In the genomic region with DNA sequence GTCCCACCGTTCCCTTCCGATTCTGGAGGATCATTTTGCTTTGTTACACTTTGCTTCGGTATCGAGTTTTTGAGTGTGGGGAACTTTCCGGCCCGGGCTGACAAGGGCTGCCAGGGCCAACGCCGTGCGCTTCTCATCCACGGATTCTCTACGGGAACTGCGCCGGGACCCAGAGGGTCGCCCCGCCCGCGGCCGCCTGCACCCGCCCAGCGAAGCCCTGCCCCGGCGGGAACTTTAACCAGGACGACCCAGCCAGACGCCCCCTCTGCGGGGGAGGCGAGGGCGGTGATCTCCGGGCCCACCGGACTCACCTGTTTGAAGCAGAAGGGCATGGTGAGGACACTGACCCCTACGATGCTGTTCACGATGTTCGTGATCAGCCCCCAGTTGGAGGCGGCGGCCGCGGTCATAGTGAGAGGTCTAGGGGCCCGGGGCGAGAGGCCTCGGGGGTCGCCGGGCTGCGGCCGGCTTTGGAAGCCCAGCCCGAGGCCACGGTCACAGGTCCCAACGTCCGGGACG, we compare ENCODE assay signal across 8 cellular contexts. TPM values are rescaled to one million over a fixed set of nuclear protein-coding genes. Genes with fewer than 3 reads are reported as not detected.
DNase-seq lines count a peak whose midpoint lies in the region; ATAC-seq and TF ChIP-seq lines count a peak whose summit lies in the region.

No MANE protein-coding gene starts in this region.

- H3K9me3 ChIP-seq in GM23248 (ENCODE audit: low read depth) (no peaks in the 10 kb centered on the region), PC-9 (ENCODE audit: insufficient read depth, low read depth) (no peaks in the 10 kb centered on the region), lower lobe of right lung (no peaks in the 10 kb centered on the region), transverse colon (no peaks in the 10 kb centered on the region)

- CTCF ChIA-PET in PC-9 (lab: Charles Lee): interaction anchor here (0.8 kb wide), 1 partner anchor 71 kb away, joined by 3 read pairs; no protein-coding TSS in a partner anchor

- H3K79me2 ChIP-seq in GM23248 (ENCODE audit: insufficient read depth): peaks cover 53% of the 10 kb centered on the region
- peaks cover 52% of the 10 kb centered on the region for H3K79me2 ChIP-seq in PC-9 (ENCODE audit: low read depth)

- no peaks in the 10 kb centered on the region for H3K9me2 ChIP-seq in GM23248 (ENCODE audit: insufficient read depth)
- no peaks in the 10 kb centered on the region for H3K9me2 ChIP-seq in PC-9 (ENCODE audit: insufficient read depth)

- H3K27me3 Mint-ChIP-seq in central memory CD8-positive, alpha-beta T cell: no peaks in the 10 kb centered on the region

- H3K4me1 Mint-ChIP-seq in central memory CD8-positive, alpha-beta T cell: peaks cover 37% of the 10 kb centered on the region

- peaks cover 17% of the 10 kb centered on the region for H3K4me1 ChIP-seq in GM23248 (ENCODE audit: insufficient read depth)
- H3K4me1 ChIP-seq in PC-9 (replicated peaks; ENCODE audit: insufficient read depth): peaks cover 12% of the 10 kb centered on the region; the same call in 1 of the 2 replicates
- peaks cover 59% of the 10 kb centered on the region for H3K4me1 ChIP-seq in lower lobe of right lung
- peaks cover 8 to 42% (median 35%) of the 10 kb centered on the region in 4 donors for H3K4me1 ChIP-seq in transverse colon

- TF ChIP-seq POLR2A in transverse colon (IDR thresholded peaks at IDR 0.05): no peak

- peak overlapping the region; percentile 98 for H3K27ac Mint-ChIP-seq in central memory CD8-positive, alpha-beta T cell (ENCODE audit: low read depth)

- H3K4me2 ChIP-seq in GM23248 (ENCODE audit: unreplicated experiment): peak overlapping the region; percentile 80
- peak overlapping the region; percentile 92 for H3K4me2 ChIP-seq in PC-9

- no peaks in the 10 kb centered on the region; the same call in 1 of the 2 replicates for H4K20me1 ChIP-seq in GM23248 (ENCODE audit: insufficient read depth)
- peaks cover 13% of the 10 kb centered on the region for H4K20me1 ChIP-seq in PC-9 (ENCODE audit: insufficient read depth)

- H3F3A ChIP-seq in GM23248 (ENCODE audit: insufficient read depth) (peaks cover 8% of the 10 kb centered on the region), PC-9 (ENCODE audit: insufficient read depth, low read depth) (peaks cover 8% of the 10 kb centered on the region; the same call in 1 of the 2 replicates)

- intact Hi-C loops in PC-9 (cut with micrococcal nuclease; ENCODE audit: unreplicated experiment): loop anchor here (1.0 kb wide), 1 partner anchor 100 kb away; no protein-coding TSS in a partner anchor
- intact Hi-C loops in lower lobe of right lung (cut with DNase I): no loop called here
- intact Hi-C loops in transverse colon (cut with DNase I; ENCODE audit: low total_unique reads): loop anchor here (5.0 to 10.0 kb wide), 3 partner anchors 60 to 188 kb away; partner anchors contain the start of genes BAHCC1, NDUFAF8 and TEPSIN

- POLR2A ChIA-PET in PC-9 (lab: Charles Lee; ENCODE audit: unreplicated experiment): no interaction called here

- H3K4me3 Mint-ChIP-seq in central memory CD8-positive, alpha-beta T cell: peak overlapping the region; percentile 98

- H2AFZ ChIP-seq in GM23248 (peak overlapping the region; percentile 80), PC-9 (peak overlapping the region; percentile 87)

- BruUV-seq in PC-9 (replicated peaks; lab: Mats Ljungman, UMichigan): no TSS peak

- WGBS in GM23248 (ENCODE audit: low coverage in 1 of 2, low lambda C conversion rate in 2 of 2, missing lambda C conversion rate in 2 of 2), 2 experiments: 1% methylated on average over 48 of the region's 48 CpGs
- 0% methylated on average over 45 of the region's 48 CpGs; no CpG with 5 or more reads in 1 of the 2 donors for WGBS in transverse colon (ENCODE audit: low coverage in 1 of 2), 2 donors

- no peaks in the 10 kb centered on the region for H3K9me3 Mint-ChIP-seq in central memory CD8-positive, alpha-beta T cell

- H3K27ac ChIP-seq in GM23248 (peak overlapping the region; percentile 53), PC-9 (peak overlapping the region; percentile 56), lower lobe of right lung (peak overlapping the region; percentile 96), transverse colon (peak overlapping the region; percentile 93 to 98 (median 94))

- in situ Hi-C loops in GM23248 (cut with MboI): no loop called here
- in situ Hi-C loops in transverse colon (cut with MboI; ENCODE audit: low pct_ligation_motif_present in 1 of 4, low pct_unique_long_range_greater_than_20kb in 1 of 4, low sequenced_read_pairs in 3 of 4): loop anchor here in 2 of 4 donors (25.0 kb wide), 2 partner anchors 93 to 193 kb away; partner anchors contain the start of gene BAHCC1 (in 1 of the 2)

- peaks cover 19% of the 10 kb centered on the region for H3K36me3 Mint-ChIP-seq in central memory CD8-positive, alpha-beta T cell (ENCODE audit: insufficient read depth)

- H3K36me3 ChIP-seq in GM23248 (ENCODE audit: low read depth) (no peaks in the 10 kb centered on the region), PC-9 (ENCODE audit: low read depth) (no peaks in the 10 kb centered on the region), lower lobe of right lung (peaks cover 13% of the 10 kb centered on the region), transverse colon (no peaks in the 10 kb centered on the region)

- TF ChIP-seq CTCF in PC-9 (conservative IDR thresholded peaks at IDR 0.05): no peak
- TF ChIP-seq CTCF in lower lobe of right lung (IDR thresholded peaks at IDR 0.05): no peak
- no peak for TF ChIP-seq CTCF in transverse colon (IDR thresholded peaks at IDR 0.05)

- peak; percentile 16 for DNase-seq in CD1c-positive myeloid dendritic cell (ENCODE audit: extremely low spot score)
- DNase-seq in GM23248: peak; percentile 64
- DNase-seq in PC-9: peak in 1 of 2 experiments; percentile 42
- no peak for DNase-seq in central memory CD8-positive, alpha-beta T cell (ENCODE audit: low spot score in 2 of 2)
- DNase-seq in lower lobe of right lung: peak; percentile 67
- peak; percentile 51 for DNase-seq in transverse colon
- no peak for DNase-seq in NCI-H2196 treated with DMSO at 0.1 percent for 48 hours (lab: John Stamatoyannopoulos, UW; ENCODE audit: unreplicated experiment)
- no peak for DNase-seq in H4 (ENCODE audit: low spot score)

- no peak for TF ChIP-seq EP300 in transverse colon (IDR thresholded peaks at IDR 0.05; ENCODE audit: low read depth)

- peak overlapping the region; percentile 90 for H3K9ac ChIP-seq in GM23248

- H3K27me3 ChIP-seq in GM23248 (replicated peaks; ENCODE audit: insufficient read depth): no peaks in the 10 kb centered on the region
- no peaks in the 10 kb centered on the region for H3K27me3 ChIP-seq in PC-9 (ENCODE audit: insufficient read depth, low read depth)
- H3K27me3 ChIP-seq in lower lobe of right lung (ENCODE audit: low read depth): no peaks in the 10 kb centered on the region
- no peaks in the 10 kb centered on the region for H3K27me3 ChIP-seq in transverse colon

- H3K4me3 ChIP-seq in GM23248 (peak overlapping the region; percentile 78), PC-9 (peak overlapping the region; percentile 87), lower lobe of right lung (peak overlapping the region; percentile 96), transverse colon (peak overlapping the region; percentile 78 to 95 (median 86))

- ATAC-seq in central memory CD8-positive, alpha-beta T cell (replicated peaks; ENCODE audit: extremely low read depth, poor library complexity, severe bottlenecking): no peak
- ATAC-seq in lower lobe of right lung: peak; percentile 37 to 40

RNA-seq across cellular contexts. Expression of gene SLC38A10, which starts 0.5 kb away (rescaled TPM):
- total RNA-seq in GM23248 (2014; rRNA removed; shearing (Covaris generic)): 133 and 137 TPM in 2 replicates
- 58.6 and 61.8 TPM in 2 replicates for polyA plus RNA-seq in GM23248 (2016; fragmentation: Nextera tagmentation; extraction: Ambion mirVana)
- total RNA-seq in PC-9 (2021): 127 and 130 TPM in 2 replicates
- total RNA-seq in lower lobe of right lung: 98.1 TPM
- 100 to 1,000 TPM in 2 of 4 donors, 10 to 100 TPM in 2; 94.9 to 113 (median 98.9) TPM for total RNA-seq in transverse colon
- 40.9 and 67.3 TPM in 2 replicates for total RNA-seq in H4 (2014; rRNA removed; shearing (Covaris generic))

RNA-seq across cellular contexts. Expression of gene NDUFAF8, which starts 55.5 kb away (rescaled TPM):
- 17.2 and 53.1 TPM in 2 replicates for total RNA-seq in GM23248 (2014; rRNA removed; shearing (Covaris generic))
- polyA plus RNA-seq in GM23248 (2016; fragmentation: Nextera tagmentation; extraction: Ambion mirVana): 134 and 136 TPM in 2 replicates
- total RNA-seq in PC-9 (2021) (53.3 and 64.2 TPM in 2 replicates), lower lobe of right lung (24.3 TPM), transverse colon (10 to 100 TPM in 3 of 4 donors, not detected in 1; 22.3 to 35.4 (median 29.9) TPM)
- total RNA-seq in H4 (2014; rRNA removed; shearing (Covaris generic)): 47.4 and 77.7 TPM in 2 replicates

RNA-seq across cellular contexts. Expression of gene TEPSIN, which starts 55.7 kb away (rescaled TPM):
- total RNA-seq in GM23248 (2014; rRNA removed; shearing (Covaris generic)): 16.1 and 24.4 TPM in 2 replicates
- polyA plus RNA-seq in GM23248 (2016; fragmentation: Nextera tagmentation; extraction: Ambion mirVana): 2.2 and 2.7 TPM in 2 replicates
- total RNA-seq in PC-9 (2021) (35.0 and 36.8 TPM in 2 replicates), lower lobe of right lung (43.2 TPM), transverse colon (100 to 1,000 TPM in 2 of 4 donors, 10 to 100 TPM in 2; 61.2 to 336 (median 121) TPM)
- total RNA-seq in H4 (2014; rRNA removed; shearing (Covaris generic)): 3.4 and 4.0 TPM in 2 replicates

Comparison
In these comparisons a context has a peak if more than half of its experiments do, and no peak if none do; other contexts are left out.
1. DNase-seq: peak in CD1c-positive myeloid dendritic cell (single experiment), GM23248 (single experiment), lower lobe of right lung (single experiment) and transverse colon (single experiment); none in central memory CD8-positive, alpha-beta T cell (0 of 2), NCI-H2196 treated with DMSO at 0.1 percent for 48 hours (single experiment) and H4 (single experiment).
2. Peak in every context shown above with its lines, with median percentiles within 50 percentile points of each other: H3K27ac ChIP-seq and H3K4me3 ChIP-seq.